In genomic region chr1:36174716-36175115, GRCh38 we compare ENCODE assay signal across 1 cellular context.
TF ChIP-seq lines count a peak whose summit lies in the region.

No MANE protein-coding gene starts in this region.

TF ChIP-seq in K562, 482 proteins besides CTCF, POLR2A, EP300 and RAD21:
- TF ChIP-seq MCM7 (IDR thresholded peaks at IDR 0.05) (no peak), RBFOX2 (IDR thresholded peaks at IDR 0.05; ENCODE audit: low read depth, low read length) (0 out of 2 replicates have a peak, but pooled peaks have one; percentile 1)
